Comparison of ENCODE assay signal across 8 cellular contexts in the genomic region with DNA sequence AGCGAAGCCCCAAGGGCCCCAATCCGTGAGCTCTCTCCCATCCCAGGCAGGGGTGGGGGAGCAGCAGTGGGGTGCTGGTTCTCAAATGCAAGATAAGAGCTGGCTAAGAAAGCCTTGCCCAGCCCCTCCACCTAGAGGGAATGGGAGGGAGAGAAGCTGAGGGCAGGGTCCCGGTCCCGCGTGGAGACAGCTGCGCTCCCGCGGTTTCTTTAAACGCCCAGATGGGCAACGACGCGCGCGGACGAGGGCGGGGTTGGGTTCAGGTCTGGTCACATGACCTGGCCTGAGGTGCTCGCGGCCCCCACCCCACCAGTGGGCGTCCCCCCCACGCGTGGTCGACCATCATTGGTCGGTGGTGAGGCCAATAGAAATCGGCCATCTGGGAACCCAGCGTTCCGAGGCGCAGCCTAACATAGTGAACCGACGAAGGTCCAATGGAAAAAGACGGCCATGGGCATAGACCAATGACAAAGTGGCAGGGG. TPM values are rescaled to one million over a fixed set of nuclear protein-coding genes. Genes with fewer than 3 reads are reported as not detected.
A peak's percentile ranks its signal among the peaks of the same experiment; 100 is the strongest.
DNase-seq lines count a peak whose midpoint lies in the region; ATAC-seq and TF ChIP-seq lines count a peak whose summit lies in the region.

No MANE protein-coding gene starts in this region.

- no peak for TF ChIP-seq POLR2A in testis (IDR thresholded peaks at IDR 0.05)

- peak overlapping the region; percentile 64 for H3K4me2 ChIP-seq in SU-DHL-6 (ENCODE audit: low read depth, low read length, poor library complexity, severe bottlenecking)

- peaks cover 33% of the 10 kb centered on the region for H3K79me2 ChIP-seq in SU-DHL-6 (ENCODE audit: insufficient read depth, low read length)

- H3K9me3 ChIP-seq in SU-DHL-6 (ENCODE audit: insufficient read depth, low read length) (no peaks in the 10 kb centered on the region), testis (no peaks in the 10 kb centered on the region)

- H3K36me3 ChIP-seq in SU-DHL-6 (ENCODE audit: low read length) (peaks cover 25% of the 10 kb centered on the region), testis (ENCODE audit: low read depth, missing control alignments) (no peaks in the 10 kb centered on the region)

- peak; percentile 87 for ATAC-seq in HG02798 (IDR thresholded peaks at IDR 0.05; ENCODE audit: poor library complexity, unreplicated experiment)
- ATAC-seq in omental fat pad (ENCODE audit: low FRiP score): peak; percentile 94

- DNase-seq in GM10248 (ENCODE audit: extremely low spot score) (peak; percentile 97), NCI-H1417 (lab: John Stamatoyannopoulos, UW) (peak; percentile 96 to 100 (median 100)), head of caudate nucleus (peak; percentile 98 to 100 (median 100)), omental fat pad (ENCODE audit: low spot score) (peak; percentile 97), testis (peak; percentile 100)
- peak; percentile 99 for DNase-seq in activated naive CD8-positive, alpha-beta T cell treated with anti-CD3 and anti-CD28 coated beads, Interleukin-2, amount 50 U/mL, for 16 hours (ENCODE audit: low read depth, low spot score)

- 0% methylated on average over 8 to 17 of the region's 30 CpGs for WGBS in testis, 2 donors

- H3K27me3 ChIP-seq in SU-DHL-6 (ENCODE audit: low read length): no peaks in the 10 kb centered on the region
- H3K27me3 ChIP-seq in testis: no peaks in the 10 kb centered on the region

- H3K27ac ChIP-seq in SU-DHL-6 (ENCODE audit: low read depth, low read length): peak overlapping the region; percentile 92
- peak overlapping the region; percentile 58 to 83 for H3K27ac ChIP-seq in testis

- peaks cover 64% of the 10 kb centered on the region for H3F3A ChIP-seq in SU-DHL-6 (ENCODE audit: insufficient read depth)

- CTCF ChIA-PET in GM10248 (lab: Yijun Ruan, JAX): interaction anchor here (1.4 kb wide), 1 partner anchor 27 kb away, joined by 3 read pairs; no protein-coding TSS in a partner anchor

- POLR2A ChIA-PET in GM10248 (lab: Yijun Ruan, JAX): interaction anchor here (0.5 to 1.1 kb wide), 4 partner anchors 14 to 145 kb away, joined by 3 to 6 read pairs (median 4); a partner anchor contains a TSS

- no peak for TF ChIP-seq CTCF in GM10248 (IDR thresholded peaks at IDR 0.05; ENCODE audit: control extremely low read depth, extremely low read depth, low read depth, missing control alignments)
- TF ChIP-seq CTCF in SU-DHL-6 (IDR thresholded peaks at IDR 0.05; ENCODE audit: insufficient read depth, low read length, poor library complexity, severe bottlenecking): no peak
- no peak for TF ChIP-seq CTCF in omental fat pad (IDR thresholded peaks at IDR 0.05)
- no peak for TF ChIP-seq CTCF in testis (IDR thresholded peaks at IDR 0.05)

- H3K9ac ChIP-seq in SU-DHL-6 (ENCODE audit: low read length): peak overlapping the region; percentile 98

- H2AFZ ChIP-seq in SU-DHL-6 (ENCODE audit: low read depth, low read length, severe bottlenecking): peak overlapping the region; percentile 94

- peaks cover 21% of the 10 kb centered on the region for H3K4me1 ChIP-seq in testis

- intact Hi-C loops in head of caudate nucleus (cut with DNase I): no loop called here
- intact Hi-C loops in testis (cut with DNase I; ENCODE audit: low total_unique reads): no loop called here

- H3K4me3 ChIP-seq in SU-DHL-6 (ENCODE audit: insufficient read depth, low read length, poor library complexity, severe bottlenecking) (peak overlapping the region; percentile 48), testis (peak overlapping the region; percentile 84 to 98)

- no peaks in the 10 kb centered on the region for H3K9me2 ChIP-seq in SU-DHL-6 (replicated peaks; ENCODE audit: insufficient read depth, low read length)

- H4K20me1 ChIP-seq in SU-DHL-6 (ENCODE audit: low read depth, low read length): peaks cover 14% of the 10 kb centered on the region

RNA-seq across cellular contexts. Expression of a gene that starts 0.3 kb away (rescaled TPM):
- 100 to 1,000 TPM; 349 to 570 (median 439) TPM for total RNA-seq in omental fat pad
- total RNA-seq in testis: 100 to 1,000 TPM; 389 to 467 TPM
- 538 TPM for polyA plus RNA-seq in testis (ENCODE audit: insufficient read depth, low read depth, low replicate concordance)

RNA-seq across cellular contexts. Expression of a gene that starts 4.6 kb away (rescaled TPM):
- total RNA-seq in omental fat pad: 10 to 100 TPM; 31.1 to 61.1 (median 38.2) TPM
- total RNA-seq in testis: 10 to 100 TPM; 53.8 to 65.3 TPM
- 55.1 TPM for polyA plus RNA-seq in testis (ENCODE audit: insufficient read depth, low read depth, low replicate concordance)

RNA-seq across cellular contexts. Expression of a gene that starts 7.6 kb away (rescaled TPM):
- total RNA-seq in omental fat pad: 100 to 1,000 TPM in 1 of 4 donors, 10 to 100 TPM in 3; 65.6 to 119 (median 91.1) TPM
- 100 to 1,000 TPM; 114 to 136 TPM for total RNA-seq in testis
- 174 TPM for polyA plus RNA-seq in testis (ENCODE audit: insufficient read depth, low read depth, low replicate concordance)

RNA-seq across cellular contexts. Expression of a gene that starts 18.9 kb away (rescaled TPM):
- 10 to 100 TPM; 27.2 to 37.7 (median 32.8) TPM for total RNA-seq in omental fat pad
- total RNA-seq in testis: 10 to 100 TPM; 32.2 to 39.8 TPM
- polyA plus RNA-seq in testis (ENCODE audit: insufficient read depth, low read depth, low replicate concordance): 21.6 TPM

RNA-seq across cellular contexts. Expression of a gene that starts 19.0 kb away (rescaled TPM):
- total RNA-seq in omental fat pad (not detected), testis (10 to 100 TPM; 12.3 to 20.4 TPM)
- polyA plus RNA-seq in testis (ENCODE audit: insufficient read depth, low read depth, low replicate concordance): 61.1 TPM

Comparison
In these comparisons a context has a peak if more than half of its experiments do, and no peak if none do; other contexts are left out.
1. Peak in every context shown above with its lines: DNase-seq, ATAC-seq, H3K4me3 ChIP-seq and H3K27ac ChIP-seq.